ENCODE assay signal across 18 cellular contexts in genomic region chr5:151058301-151058700, GRCh38. TPM values are rescaled to one million over a fixed set of nuclear protein-coding genes. Genes with fewer than 3 reads are reported as not detected.
DNase-seq lines count a peak whose midpoint lies in the region; ATAC-seq and TF ChIP-seq lines count a peak whose summit lies in the region.
"Had no signal": no experiment of that assay in that cellular context is flagged by ENCODE, and none has a peak within 500 bp of the region (broad histone marks: within the 10 kb centered on the region; RNA-seq: fewer than 3 reads in every experiment).

No MANE protein-coding gene starts in this region.

- H3K36me3 Mint-ChIP-seq in type B pancreatic cell: peaks cover 12% of the 10 kb centered on the region

- intact Hi-C loops in Right ventricle myocardium inferior (cut with DNase I): no loop called here

- ATAC-seq in Right ventricle myocardium inferior: no peak
- peak; percentile 24; the same call in 1 of the 3 replicates for ATAC-seq in RWPE2 (ENCODE audit: low read depth)
- ATAC-seq in GM18505 (IDR thresholded peaks at IDR 0.05; ENCODE audit: unreplicated experiment): no peak
- ATAC-seq: T-cell had no signal

- H3K27me3 ChIP-seq in cardiac muscle cell (no peaks in the 10 kb centered on the region), RWPE2 (ENCODE audit: insufficient read depth, poor library complexity, severe bottlenecking) (no peaks in the 10 kb centered on the region)
- H3K27me3 ChIP-seq: ovary, uterus had no signal

- H3K4me3 ChIP-seq in cardiac muscle cell: no peak overlapping the region
- H3K4me3 ChIP-seq in RWPE2 (ENCODE audit: severe bottlenecking): no peak overlapping the region
- H3K4me3 ChIP-seq in foreskin fibroblast (ENCODE audit: low read depth in 1 of 2, low read length in 2 of 2): no peak overlapping the region
- H3K4me3 ChIP-seq: ovary, PC-9, uterus had no signal

- H3K9me3 Mint-ChIP-seq in type B pancreatic cell: no peaks in the 10 kb centered on the region
- H3K9me3 Mint-ChIP-seq: T-cell had no signal

- H3K9me3 ChIP-seq in cardiac muscle cell (ENCODE audit: low read depth): no peaks in the 10 kb centered on the region
- H3K9me3 ChIP-seq in RWPE2 (ENCODE audit: severe bottlenecking): no peaks in the 10 kb centered on the region
- H3K9me3 ChIP-seq: ovary, uterus had no signal

- H3K4me3 Mint-ChIP-seq in type B pancreatic cell: no peak overlapping the region

- TF ChIP-seq CTCF in cardiac muscle cell (IDR thresholded peaks at IDR 0.05; ENCODE audit: low read depth, low read length) (peak; percentile 11), RWPE2 (IDR thresholded peaks at IDR 0.05; ENCODE audit: poor library complexity, severe bottlenecking) (no peak), foreskin fibroblast (IDR thresholded peaks at IDR 0.05; ENCODE audit: low read depth, low read length) (peak; percentile 7), type B pancreatic cell (conservative IDR thresholded peaks at IDR 0.05) (peak; percentile 30)

- H3K27ac Mint-ChIP-seq in type B pancreatic cell: no peak overlapping the region

- H3K4me1 Mint-ChIP-seq in type B pancreatic cell (ENCODE audit: unreplicated experiment): no peaks in the 10 kb centered on the region

- no peaks in the 10 kb centered on the region for H3K27me3 Mint-ChIP-seq in type B pancreatic cell
- H3K27me3 Mint-ChIP-seq: T-cell had no signal

- H3K27ac ChIP-seq in cardiac muscle cell: no peak overlapping the region
- no peak overlapping the region for H3K27ac ChIP-seq in RWPE2 (ENCODE audit: poor library complexity, severe bottlenecking)
- H3K27ac ChIP-seq: ovary, PC-9, uterus had no signal

- H3K4me1 ChIP-seq in cardiac muscle cell (ENCODE audit: low read depth) (peaks cover 3% of the 10 kb centered on the region), RWPE2 (ENCODE audit: insufficient read depth, poor library complexity, severe bottlenecking) (peaks cover 2% of the 10 kb centered on the region)

- peaks cover 25% of the 10 kb centered on the region for H3K36me3 ChIP-seq in cardiac muscle cell
- peaks cover 100% of the 10 kb centered on the region for H3K36me3 ChIP-seq in RWPE2 (ENCODE audit: low read depth)
- H3K36me3 ChIP-seq: ovary, uterus had no signal

- no peak for DNase-seq in cardiac muscle cell (ENCODE audit: low read depth in 1 of 2, low spot score in 1 of 2)
- DNase-seq in Right ventricle myocardium inferior (ENCODE audit: missing footprints): no peak
- no peak for DNase-seq in RWPE2 (ENCODE audit: low spot score)
- no peak for DNase-seq in foreskin fibroblast
- no peak for DNase-seq in type B pancreatic cell (ENCODE audit: extremely low spot score, unreplicated experiment)
- no peak for DNase-seq in GDM1 (lab: John Stamatoyannopoulos, UW)
- DNase-seq in midbrain (lab: John Stamatoyannopoulos, UW): no peak
- DNase-seq: activated CD4-positive, alpha-beta T cell treated with anti-CD3 and anti-CD28 coated beads, Interleukin-2, amount 50 U/mL, for 1 hour; erythroblast; IMR-90; NCI-H1105; NCI-H226; ovary; PC-9; stimulated activated CD8-positive, alpha-beta memory T cell treated with anti-CD3 and anti-CD28 coated beads, Interleukin-4, amount 100 ng/mL, for 48 hours; T-cell; uterus had no signal

- no peak for TF ChIP-seq POLR2A in GM18505 (IDR thresholded peaks at IDR 0.05; ENCODE audit: borderline replicate concordance, extremely low read depth, insufficient read depth, insufficient read length)

RNA-seq across cellular contexts. Expression of gene TNIP1, which starts 22.5 kb away (rescaled TPM):
- total RNA-seq in cardiac muscle cell (134 and 147 TPM in 2 replicates), Right ventricle myocardium inferior (114 TPM), type B pancreatic cell (ENCODE audit: low replicate concordance) (63.6 and 89.2 TPM in 2 replicates)
- polyA plus RNA-seq in cardiac muscle cell: 94.9 and 104 TPM in 2 replicates

RNA-seq across cellular contexts. Expression of gene GPX3, which starts 37.9 kb away (rescaled TPM):
- total RNA-seq in cardiac muscle cell (46.6 and 73.7 TPM in 2 replicates), Right ventricle myocardium inferior (627 TPM), type B pancreatic cell (ENCODE audit: low replicate concordance) (18.4 and 19.7 TPM in 2 replicates)
- polyA plus RNA-seq in cardiac muscle cell: 79.8 and 121 TPM in 2 replicates
